ENCODE assay signal across 1 cellular context in genomic region chr20:58994390-58995159, GRCh38.
TF ChIP-seq lines count a peak whose summit lies in the region.

No MANE protein-coding gene starts in this region.

TF ChIP-seq in IMR-90, 13 proteins besides CTCF, POLR2A, EP300 and RAD21:
- TF ChIP-seq CHD1 (IDR thresholded peaks at IDR 0.05; ENCODE audit: low read depth, low read length) (no peak), SMC3 (IDR thresholded peaks at IDR 0.05; ENCODE audit: low read depth, low read length) (no peak), FOS (IDR thresholded peaks at IDR 0.05; ENCODE audit: low read depth, low read length) (no peak), RFX5 (IDR thresholded peaks at IDR 0.05; ENCODE audit: low read depth, low read length) (no peak)
